ENCODE assay signal across 9 cellular contexts in genomic region chr2:70557171-70557838, GRCh38. TPM values are rescaled to one million over a fixed set of nuclear protein-coding genes. Genes with fewer than 3 reads are reported as not detected.
DNase-seq lines count a peak whose midpoint lies in the region; ATAC-seq and TF ChIP-seq lines count a peak whose summit lies in the region.
"Had no signal": no experiment of that assay in that cellular context is flagged by ENCODE, and none has a peak within 500 bp of the region (broad histone marks: within the 10 kb centered on the region; RNA-seq: fewer than 3 reads in every experiment).

No MANE protein-coding gene starts in this region.

- peak overlapping the region in 1 of 2 donors; percentile 27 for H3K9ac ChIP-seq in colonic mucosa (ENCODE audit: low read depth in 2 of 2, low read length in 2 of 2)

- intact Hi-C loops in colonic mucosa (cut with DNase I) (no loop called here), posterior vena cava (cut with DNase I) (no loop called here)

- no peak for ATAC-seq in GM18858 (IDR thresholded peaks at IDR 0.05; ENCODE audit: unreplicated experiment)

- H3K36me3 ChIP-seq in colonic mucosa, result no peaks in the 10 kb centered on the region

- H3K27ac Mint-ChIP-seq in nephron progenitor cell, result peak overlapping the region; percentile 11

- H3K27me3 ChIP-seq in colonic mucosa, result peaks cover 6% of the 10 kb centered on the region

- no peaks in the 10 kb centered on the region for H3K9me3 ChIP-seq in colonic mucosa

- H3K27ac ChIP-seq in colonic mucosa, result peak overlapping the region; percentile 47

- TF ChIP-seq CTCF in colonic mucosa (IDR thresholded peaks at IDR 0.05) (no peak), nephron progenitor cell (IDR thresholded peaks at IDR 0.05) (no peak)

- DNase-seq in DMS79 treated with DMSO at 0.1 percent for 48 hours (lab: John Stamatoyannopoulos, UW) (peak; percentile 88), NCI-H2227 treated with DMSO at 0.1 percent for 48 hours (lab: John Stamatoyannopoulos, UW) (peak; percentile 88), colonic mucosa (peak; percentile 78), nephron progenitor cell (no peak), HCEC 1CT (no peak), posterior vena cava (ENCODE audit: low spot score) (no peak)
- no peak for DNase-seq in activated naive CD4-positive, alpha-beta T cell treated with anti-CD3 and anti-CD28 coated beads, Interleukin-2, amount 50 U/mL, for 16 hours
- DNase-seq: NCI-H1048 had no signal

- no peaks in the 10 kb centered on the region for H3K9me3 Mint-ChIP-seq in nephron progenitor cell

- H3K4me3 Mint-ChIP-seq in nephron progenitor cell, result peak overlapping the region; percentile 1

- H3K27me3 Mint-ChIP-seq in nephron progenitor cell (ENCODE audit: low read depth, poor library complexity), result peaks cover 24% of the 10 kb centered on the region

- H3K4me3 ChIP-seq in colonic mucosa, result no peak overlapping the region

- H3K4me1 Mint-ChIP-seq in nephron progenitor cell, result peaks cover 56% of the 10 kb centered on the region

- H3K4me1 ChIP-seq in colonic mucosa, result peaks cover 16% of the 10 kb centered on the region

- no peaks in the 10 kb centered on the region for H3K36me3 Mint-ChIP-seq in nephron progenitor cell (ENCODE audit: low read depth)

RNA-seq across cellular contexts. Expression of gene TGFA, which starts 3.7 kb away (rescaled TPM):
- total RNA-seq in colonic mucosa (10 to 100 TPM; 21.4 to 25.8 TPM), posterior vena cava (1 to 10 TPM in 1 of 2 donors, under 1 TPM in 1; 0.71 to 1.4 TPM)

Comparison
In these comparisons a context has a peak if more than half of its experiments do, and no peak if none do; other contexts are left out.
1. DNase-seq: peak in DMS79 treated with DMSO at 0.1 percent for 48 hours (single experiment), NCI-H2227 treated with DMSO at 0.1 percent for 48 hours (single experiment) and colonic mucosa (single experiment); none in nephron progenitor cell (single experiment), HCEC 1CT (single experiment), posterior vena cava (single experiment) and activated naive CD4-positive, alpha-beta T cell treated with anti-CD3 and anti-CD28 coated beads, Interleukin-2, amount 50 U/mL, for 16 hours (single experiment).
2. RNA of gene TGFA, which starts 3.7 kb away (total RNA-seq): 21.4 to 25.8 TPM in colonic mucosa; 0.71 to 1.4 TPM in posterior vena cava; every median in the first group is over 4 times any median in the second.